In genomic region chr17:34980681-34981537, GRCh38 we compare ENCODE assay signal across 8 cellular contexts. TPM values are rescaled to one million over a fixed set of nuclear protein-coding genes. Genes with fewer than 3 reads are reported as not detected.
A peak's percentile ranks its signal among the peaks of the same experiment; 100 is the strongest.
DNase-seq lines count a peak whose midpoint lies in the region; ATAC-seq and TF ChIP-seq lines count a peak whose summit lies in the region.

No MANE protein-coding gene starts in this region.

- peaks cover 5% of the 10 kb centered on the region for H3K79me1 ChIP-seq in trophoblast cell (ENCODE audit: low read length)

- H2BK5ac ChIP-seq in trophoblast cell (ENCODE audit: low read depth, low read length, poor library complexity) = peak overlapping the region; percentile 67

- H3K27ac ChIP-seq in SJCRH30 = peak overlapping the region; percentile 95
- peak overlapping the region; percentile 88 for H3K27ac ChIP-seq in trophoblast cell (ENCODE audit: low read depth, low read length)
- H3K27ac ChIP-seq in tibial nerve = peak overlapping the region; percentile 93 to 100 (median 98)

- H3K27ac Mint-ChIP-seq in activated naive CD8-positive, alpha-beta T cell = peak overlapping the region; percentile 98

- H3K79me2 ChIP-seq in trophoblast cell (ENCODE audit: control insufficient read depth, insufficient read depth, low read length, poor library complexity) = peaks cover 4% of the 10 kb centered on the region

- peaks cover 10% of the 10 kb centered on the region for H3K36me3 Mint-ChIP-seq in activated naive CD8-positive, alpha-beta T cell

- H3K27me3 ChIP-seq in SJCRH30 (no peaks in the 10 kb centered on the region), trophoblast cell (ENCODE audit: insufficient read depth, low read length) (no peaks in the 10 kb centered on the region), tibial nerve (no peaks in the 10 kb centered on the region)

- peak overlapping the region; percentile 78 for H3K18ac ChIP-seq in trophoblast cell (ENCODE audit: low read length)

- H2BK120ac ChIP-seq in trophoblast cell (ENCODE audit: insufficient read depth, low read length, poor library complexity) = peak overlapping the region; percentile 77

- peak overlapping the region; percentile 82 for H4K12ac ChIP-seq in trophoblast cell (ENCODE audit: low read depth, low read length)

- no peaks in the 10 kb centered on the region for H3K27me3 Mint-ChIP-seq in activated naive CD8-positive, alpha-beta T cell

- peak overlapping the region; percentile 94 for H3K14ac ChIP-seq in trophoblast cell (ENCODE audit: low read length)

- H3K4me3 Mint-ChIP-seq in activated naive CD8-positive, alpha-beta T cell = peak overlapping the region; percentile 98

- DNase-seq in KG1 (lab: John Stamatoyannopoulos, UW) = peak; percentile 71
- DNase-seq in SJCRH30 = peak; percentile 78 to 85
- DNase-seq in Right ventricle myocardium superior = peak; percentile 86
- peak; percentile 40 to 60 for DNase-seq in trophoblast cell
- peak; percentile 52 to 71 for DNase-seq in tibial nerve (ENCODE audit: low spot score in 2 of 2)

- WGBS in trophoblast cell (ENCODE audit: extremely low coverage, insufficient coverage, insufficient read length) = no CpG with 5 or more reads among the region's 69 CpGs
- 1% methylated on average over 29 to 52 of the region's 69 CpGs for WGBS in tibial nerve, 2 donors

- H3K4me3 ChIP-seq in SJCRH30 (peak overlapping the region; percentile 90), trophoblast cell (ENCODE audit: low read depth, low read length) (peak overlapping the region; percentile 94), tibial nerve (peak overlapping the region; percentile 82 to 97 (median 90))

- H3K9me3 ChIP-seq in ES-I3 (ENCODE audit: control insufficient read depth, insufficient read depth, low read length) = no peaks in the 10 kb centered on the region
- no peaks in the 10 kb centered on the region for H3K9me3 ChIP-seq in SJCRH30 (replicated peaks)
- H3K9me3 ChIP-seq in trophoblast cell (ENCODE audit: insufficient read depth, low read depth, low read length) = no peaks in the 10 kb centered on the region
- no peaks in the 10 kb centered on the region for H3K9me3 ChIP-seq in tibial nerve

- peak overlapping the region; percentile 36 for H3K4ac ChIP-seq in trophoblast cell (ENCODE audit: low read depth, low read length)

- H2AK5ac ChIP-seq in trophoblast cell (ENCODE audit: low read length) = no peak overlapping the region

- H4K91ac ChIP-seq in trophoblast cell (ENCODE audit: low read depth, low read length) = peak overlapping the region; percentile 91

- peak overlapping the region; percentile 27 for H2AFZ ChIP-seq in trophoblast cell (ENCODE audit: insufficient read depth, low read length, poor library complexity)

- H3K4me2 ChIP-seq in trophoblast cell (ENCODE audit: low read length) = peak overlapping the region; percentile 72

- peak in 1 of 2 donors; percentile 4 for TF ChIP-seq POLR2A in tibial nerve (IDR thresholded peaks at IDR 0.05)

- H3K4me1 Mint-ChIP-seq in activated naive CD8-positive, alpha-beta T cell (ENCODE audit: low read depth) = peaks cover 55% of the 10 kb centered on the region

- TF ChIP-seq EP300 in tibial nerve (IDR thresholded peaks at IDR 0.05) = peak in 1 of 2 donors; percentile 22

- no peak overlapping the region for H2BK12ac ChIP-seq in trophoblast cell (ENCODE audit: low read length)

- H3K4me1 ChIP-seq in ES-I3 (ENCODE audit: insufficient read depth, low read length) = no peaks in the 10 kb centered on the region
- 0 out of 2 replicates have a peak, but pooled peaks cover 5% of the 10 kb centered on the region for H3K4me1 ChIP-seq in SJCRH30
- no peaks in the 10 kb centered on the region for H3K4me1 ChIP-seq in trophoblast cell (ENCODE audit: control insufficient read depth in 1 of 2, insufficient read depth in 2 of 2, low read length in 2 of 2)
- H3K4me1 ChIP-seq in tibial nerve = peaks cover 0 to 39% (median 14%) of the 10 kb centered on the region in 4 donors

- H3K9ac ChIP-seq in ES-I3 (ENCODE audit: low read depth, low read length) (peak overlapping the region; percentile 98), trophoblast cell (ENCODE audit: low read length) (peak overlapping the region; percentile 99)

- intact Hi-C loops in Right ventricle myocardium superior (cut with DNase I) = no loop called here

- no peak overlapping the region for H3K23ac ChIP-seq in trophoblast cell (ENCODE audit: low read length)

- H4K8ac ChIP-seq in trophoblast cell (ENCODE audit: low read depth, low read length) = peak overlapping the region; percentile 97

- ATAC-seq in GM21737 (IDR thresholded peaks at IDR 0.05; ENCODE audit: unreplicated experiment) (peak; percentile 72), Right ventricle myocardium superior (ENCODE audit: poor library complexity) (peak; percentile 97)

- no peaks in the 10 kb centered on the region for H3K9me3 Mint-ChIP-seq in activated naive CD8-positive, alpha-beta T cell (ENCODE audit: low read depth)

- H3K36me3 ChIP-seq in ES-I3 (ENCODE audit: insufficient read depth, low read length) = peaks cover 13% of the 10 kb centered on the region
- peaks cover 14% of the 10 kb centered on the region for H3K36me3 ChIP-seq in SJCRH30
- H3K36me3 ChIP-seq in trophoblast cell (ENCODE audit: control insufficient read depth in 1 of 2, insufficient read depth in 2 of 2, low read length in 2 of 2) = peaks cover 4 to 12% of the 10 kb centered on the region in 2 experiments
- peaks cover 0 to 2% (median 0%) of the 10 kb centered on the region in 3 donors for H3K36me3 ChIP-seq in tibial nerve

- TF ChIP-seq CTCF in tibial nerve (IDR thresholded peaks at IDR 0.05) = peak in 4 of 5 experiments; percentile 30 to 58 (median 32)

RNA-seq across cellular contexts. Expression of gene LIG3, which starts 0.6 kb away (rescaled TPM):
- 81.6 and 90.6 TPM in 2 replicates for total RNA-seq in SJCRH30 (2014; rRNA removed; shearing (Covaris generic))
- total RNA-seq in Right ventricle myocardium superior (15.2 TPM), tibial nerve (10 to 100 TPM; 15.3 to 42.6 (median 37.0) TPM)
- polyA plus RNA-seq in trophoblast cell (2013) = 23.2 and 25.5 TPM in 2 replicates

RNA-seq across cellular contexts. Expression of gene ZNF830, which starts 19.6 kb away (rescaled TPM):
- 22.4 and 25.4 TPM in 2 replicates for total RNA-seq in SJCRH30 (2014; rRNA removed; shearing (Covaris generic))
- total RNA-seq in Right ventricle myocardium superior = 8.9 TPM
- polyA plus RNA-seq in trophoblast cell (2013) = 6.9 and 7.4 TPM in 2 replicates
- 10 to 100 TPM in 1 of 4 donors, 1 to 10 TPM in 3; 5.1 to 14.7 (median 9.1) TPM for total RNA-seq in tibial nerve

RNA-seq across cellular contexts. Expression of gene CCT6B, which starts 19.6 kb away (rescaled TPM):
- total RNA-seq in SJCRH30 (2014; rRNA removed; shearing (Covaris generic)) = 0.46 and 0.79 TPM in 2 replicates
- total RNA-seq in Right ventricle myocardium superior (1.8 TPM), tibial nerve (1 to 10 TPM in 3 of 4 donors, under 1 TPM in 1; 0.90 to 7.5 (median 3.1) TPM)
- 0.81 and 0.96 TPM in 2 replicates for polyA plus RNA-seq in trophoblast cell (2013)

Comparison
In these comparisons a context has a peak if more than half of its experiments do, and no peak if none do; other contexts are left out.
1. Peak in every context shown above with its lines: DNase-seq, ATAC-seq, H3K4me3 ChIP-seq and H3K27ac ChIP-seq.